ENCODE assay signal across 8 cellular contexts in the genomic region with DNA sequence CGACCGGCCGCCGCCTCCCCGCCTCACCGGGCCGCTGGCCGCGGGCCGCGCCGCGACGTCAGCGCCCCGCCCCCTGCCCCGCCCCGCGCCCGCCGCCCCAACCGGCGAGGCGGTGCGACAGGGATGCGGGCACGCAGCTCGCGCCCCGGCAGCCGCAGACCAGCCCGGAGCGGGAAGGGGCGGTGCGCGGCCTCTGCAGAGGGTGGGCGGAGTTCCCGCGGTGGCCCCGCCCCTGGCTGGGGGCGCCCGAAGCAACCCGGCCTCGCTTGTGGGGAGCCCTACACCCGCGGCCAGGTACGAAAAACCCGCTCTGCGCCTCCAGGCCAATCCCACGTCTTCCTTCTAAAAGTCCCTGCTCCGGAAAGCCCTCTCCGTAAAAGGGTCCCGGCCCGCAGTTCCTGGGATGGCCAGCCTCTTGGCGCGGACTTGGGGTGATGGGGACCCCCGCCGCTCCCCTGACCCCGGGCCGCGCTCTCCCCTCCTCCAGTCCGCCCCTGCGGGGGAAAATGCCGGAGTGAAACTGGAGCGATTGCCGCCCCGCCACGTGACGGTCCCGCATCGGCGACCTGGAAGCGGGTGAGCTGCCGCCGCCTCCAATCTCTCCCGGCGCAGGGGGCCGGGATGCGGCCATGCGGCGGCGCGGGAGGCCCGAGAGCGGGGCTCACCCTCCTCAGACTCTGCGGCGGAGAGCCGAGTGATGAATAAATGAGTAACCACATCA. TPM values are rescaled to one million over a fixed set of nuclear protein-coding genes. Genes with fewer than 3 reads are reported as not detected.
DNase-seq lines count a peak whose midpoint lies in the region; ATAC-seq and TF ChIP-seq lines count a peak whose summit lies in the region.

TSS of gene RAB11FIP5 (minus strand) at position 36 of the 721 bp plus-strand sequence. CDS start 171 bp downstream, outside the sequence.

- in situ Hi-C loops in KBM-7 (cut with MboI; ENCODE audit: low pct_unique_long_range_greater_than_20kb, low sequenced_read_pairs) = no loop called here

- peak within 1 kb of the TSS; percentile 68 to 69 for H3K27ac Mint-ChIP-seq in T-cell

- CTCF ChIA-PET in T-cell (lab: Charles Lee) = interaction anchor here in 1 of 2 donors (0.6 to 1.7 kb wide), 3 partner anchors 28 to 101 kb away, joined by 3 to 4 read pairs (median 3); partner anchors contain the start of gene SMYD5

- H3K27ac ChIP-seq in ovary (peak within 1 kb of the TSS; percentile 82 to 85), temporal lobe (ENCODE audit: low read depth, low read length) (peak within 1 kb of the TSS; percentile 36)

- H3K9me3 Mint-ChIP-seq in T-cell = no peaks in the 10 kb centered on the region

- H3K4me3 ChIP-seq in adipocyte (ENCODE audit: low read length) (peak within 1 kb of the TSS; percentile 93), ovary (peak within 1 kb of the TSS; percentile 71)

- peaks cover 22 to 38% (median 24%) of the 10 kb centered on the region in 3 donors for H3K4me1 Mint-ChIP-seq in T-cell

- 0 to 1% (median 0%) methylated on average over 48 to 88 of the region's 88 CpGs for WGBS in ovary, 3 donors

- TF ChIP-seq EP300 in ovary (IDR thresholded peaks at IDR 0.05) = no peak

- POLR2A ChIA-PET in T-cell (lab: Charles Lee) = interaction anchor here in 1 of 2 donors (0.7 to 0.8 kb wide), 2 partner anchors 99 to 1885 kb away, joined by 4 to 9 read pairs; no protein-coding TSS in a partner anchor

- peak in 2 of 3 donors; percentile 13 to 28 for TF ChIP-seq CTCF in ovary (IDR thresholded peaks at IDR 0.05)

- no peaks in the 10 kb centered on the region for H3K36me3 Mint-ChIP-seq in T-cell

- H3K4me1 ChIP-seq in adipocyte (ENCODE audit: control insufficient read depth, insufficient read depth, low read length) (peaks cover 23% of the 10 kb centered on the region), ovary (ENCODE audit: insufficient read depth) (peaks cover 7% of the 10 kb centered on the region)

- peak; percentile 81 for ATAC-seq in GM21529 (IDR thresholded peaks at IDR 0.05; ENCODE audit: unreplicated experiment)
- ATAC-seq in T-cell (replicated peaks in 1 of 4) = peak; percentile 89 to 93 (median 90)
- peak; percentile 92 for ATAC-seq in Right ventricle myocardium superior (ENCODE audit: poor library complexity)

- H3K36me3 ChIP-seq in adipocyte (ENCODE audit: control insufficient read depth, insufficient read depth, low read length, severe bottlenecking) = no peaks in the 10 kb centered on the region
- no peaks in the 10 kb centered on the region for H3K36me3 ChIP-seq in ovary

- peak; percentile 95 for DNase-seq in D341Med (ENCODE audit: low spot score)
- DNase-seq in KBM-7 = peak; percentile 61
- DNase-seq in T-cell = peak; percentile 41 to 82 (median 68)
- peak; percentile 93 for DNase-seq in adipocyte (ENCODE audit: low read depth)
- peak; percentile 83 for DNase-seq in Right ventricle myocardium superior
- peak; percentile 79 to 88 (median 85) for DNase-seq in ovary

- peak; percentile 26 for TF ChIP-seq POLR2A in ovary (IDR thresholded peaks at IDR 0.05)

- H3K27me3 ChIP-seq in adipocyte (replicated peaks; ENCODE audit: control insufficient read depth, insufficient read depth, low read length) (no peaks in the 10 kb centered on the region), ovary (no peaks in the 10 kb centered on the region)

- H3K9ac ChIP-seq in adipocyte (ENCODE audit: low read length) = peak within 1 kb of the TSS; percentile 97

- peak within 1 kb of the TSS; percentile 80 to 86 (median 80) for H3K4me3 Mint-ChIP-seq in T-cell

- intact Hi-C loops in Right ventricle myocardium superior (cut with DNase I) = no loop called here
- intact Hi-C loops in ovary (cut with DNase I) = loop anchor here in 1 of 4 donors (5.0 kb wide), 1 partner anchor 41 kb away; the partner anchor contains the start of gene SFXN5

- H3K27me3 Mint-ChIP-seq in T-cell = no peaks in the 10 kb centered on the region

- H3K9me3 ChIP-seq in adipocyte (ENCODE audit: control insufficient read depth, low read length) (no peaks in the 10 kb centered on the region), ovary (no peaks in the 10 kb centered on the region)

RNA-seq across cellular contexts. Expression of gene RAB11FIP5, which starts in this region (rescaled TPM):
- 10 to 100 TPM in 4 of 5 donors, 1 to 10 TPM in 1; 7.9 to 15.2 (median 11.0) TPM for total RNA-seq in T-cell
- total RNA-seq in Right ventricle myocardium superior = 17.9 TPM
- total RNA-seq in ovary = 10 to 100 TPM; 16.1 to 33.2 (median 25.0) TPM
- 10 to 100 TPM; 19.2 to 57.3 TPM for polyA plus RNA-seq in ovary
- 6.1 TPM for total RNA-seq in temporal lobe

Comparison
In these comparisons a context has a peak if more than half of its experiments do, and no peak if none do; other contexts are left out.
1. Peak in every context shown above with its lines: DNase-seq, ATAC-seq, H3K4me3 ChIP-seq and H3K27ac ChIP-seq.